In genomic region chr1:70628973-70629372, GRCh38 we compare ENCODE assay signal across 31 cellular contexts.
"Had no signal": no experiment of that assay in that cellular context is flagged by ENCODE, and none has a peak within 500 bp of the region (broad histone marks: within the 10 kb centered on the region; RNA-seq: fewer than 3 reads in every experiment).

No MANE protein-coding gene starts in this region.

- H3K4me3 Mint-ChIP-seq: activated CD4-positive, alpha-beta memory T cell treated with anti-CD3 and anti-CD28 coated beads for 36 hours; activated CD4-positive, alpha-beta T cell treated with anti-CD3 and anti-CD28 coated beads, Interleukin-2, amount 10 ng/mL, durations not matched to agents 24 days and 14 days; activated T-cell treated with anti-CD3 and anti-CD28 coated beads, Interleukin-2, amount 50 U/mL, for 24 hours; naive B cell; nephron progenitor cell; stimulated activated effector memory CD8-positive, alpha-beta T cell treated with anti-CD3 and anti-CD28 coated beads, Interleukin-12 subunit alpha, Interleukin-12 subunit beta, amount 100 ng/mL, for 72 hours; stimulated activated naive CD8-positive, alpha-beta T cell treated with anti-CD3 and anti-CD28 coated beads, Interleukin-15, Interleukin-2, amounts not matched to agents 100 ng/mL and 50 ng/mL, for 24 hours; type B pancreatic cell had no signal

- H3K9me3 ChIP-seq: gastroesophageal sphincter, neutrophil, vagina had no signal

- H3K4me1 ChIP-seq: gastroesophageal sphincter, vagina had no signal

- H3K4me1 Mint-ChIP-seq: activated CD4-positive, alpha-beta T cell treated with anti-CD3 and anti-CD28 coated beads, Interleukin-2, amount 10 ng/mL, durations not matched to agents 24 days and 14 days; naive B cell; nephron progenitor cell; stimulated activated effector memory CD8-positive, alpha-beta T cell treated with anti-CD3 and anti-CD28 coated beads, Interleukin-12 subunit alpha, Interleukin-12 subunit beta, amount 100 ng/mL, for 72 hours had no signal

- H3K36me3 Mint-ChIP-seq: activated CD4-positive, alpha-beta memory T cell treated with anti-CD3 and anti-CD28 coated beads for 36 hours; naive B cell; stimulated activated effector memory CD8-positive, alpha-beta T cell treated with anti-CD3 and anti-CD28 coated beads, Interleukin-12 subunit alpha, Interleukin-12 subunit beta, amount 100 ng/mL, for 72 hours; type B pancreatic cell had no signal

- H3K36me3 ChIP-seq: brain microvascular endothelial cell, gastroesophageal sphincter, neutrophil, vagina had no signal

- H3K9me3 Mint-ChIP-seq: activated CD4-positive, alpha-beta T cell treated with anti-CD3 and anti-CD28 coated beads, Interleukin-2, amount 10 ng/mL, durations not matched to agents 24 days and 14 days; activated T-cell treated with anti-CD3 and anti-CD28 coated beads, Interleukin-2, amount 50 U/mL, for 24 hours; stimulated activated naive CD8-positive, alpha-beta T cell treated with anti-CD3 and anti-CD28 coated beads, Interleukin-15, Interleukin-2, amounts not matched to agents 100 ng/mL and 50 ng/mL, for 24 hours; type B pancreatic cell had no signal

- H3K27ac Mint-ChIP-seq: activated CD4-positive, alpha-beta memory T cell treated with anti-CD3 and anti-CD28 coated beads for 36 hours; activated CD4-positive, alpha-beta T cell treated with anti-CD3 and anti-CD28 coated beads, Interleukin-2, amount 10 ng/mL, durations not matched to agents 24 days and 14 days; activated T-cell treated with anti-CD3 and anti-CD28 coated beads, Interleukin-2, amount 50 U/mL, for 24 hours; naive B cell; nephron progenitor cell; progenitor cell of endocrine pancreas; stimulated activated effector memory CD8-positive, alpha-beta T cell treated with anti-CD3 and anti-CD28 coated beads, Interleukin-12 subunit alpha, Interleukin-12 subunit beta, amount 100 ng/mL, for 72 hours; stimulated activated naive CD8-positive, alpha-beta T cell treated with anti-CD3 and anti-CD28 coated beads, Interleukin-15, Interleukin-2, amounts not matched to agents 100 ng/mL and 50 ng/mL, for 24 hours; type B pancreatic cell had no signal

- H3K27me3 ChIP-seq: brain microvascular endothelial cell, dorsolateral prefrontal cortex, gastroesophageal sphincter, neutrophil, vagina had no signal

- H3K27ac ChIP-seq: brain microvascular endothelial cell, coronary artery, gastroesophageal sphincter, neutrophil, skin epidermis, vagina had no signal

- DNase-seq: activated CD4-positive, alpha-beta memory T cell treated with anti-CD3 and anti-CD28 coated beads for 36 hours; activated CD4-positive, alpha-beta T cell treated with anti-CD3 and anti-CD28 coated beads, Interleukin-2, amount 10 ng/mL, durations not matched to agents 24 days and 14 days; activated CD8-positive, alpha-beta memory T cell treated with anti-CD3 and anti-CD28 coated beads, Interleukin-2, amount 50 U/mL, for 48 hours; activated gamma-delta T cell treated with Interleukin-2 at 50 U/mL for 16 hours; activated naive CD4-positive, alpha-beta T cell treated with anti-CD3 and anti-CD28 coated beads, Interleukin-2, amount 50 U/mL, for 16 hours; activated T-cell treated with anti-CD3 and anti-CD28 coated beads, Interleukin-2, amount 50 U/mL, for 24 hours; amniotic stem cell; brain microvascular endothelial cell; effector memory CD4-positive, alpha-beta T cell; erythroblast; head of caudate nucleus; hippocampal formation; left cardiac atrium; mammary epithelial cell; naive B cell; nephron progenitor cell; stimulated activated CD4-positive, alpha-beta T cell treated with anti-CD3 and anti-CD28 coated beads, Interleukin-4, amount 100 ng/mL, for 24 hours; substantia nigra had no signal

- H3K27me3 Mint-ChIP-seq: activated CD4-positive, alpha-beta memory T cell treated with anti-CD3 and anti-CD28 coated beads for 36 hours; activated CD4-positive, alpha-beta T cell treated with anti-CD3 and anti-CD28 coated beads, Interleukin-2, amount 10 ng/mL, durations not matched to agents 24 days and 14 days; activated T-cell treated with anti-CD3 and anti-CD28 coated beads, Interleukin-2, amount 50 U/mL, for 24 hours; naive B cell; progenitor cell of endocrine pancreas; stimulated activated naive CD8-positive, alpha-beta T cell treated with anti-CD3 and anti-CD28 coated beads, Interleukin-15, Interleukin-2, amounts not matched to agents 100 ng/mL and 50 ng/mL, for 24 hours; type B pancreatic cell had no signal

- H3K4me3 ChIP-seq: coronary artery, dorsolateral prefrontal cortex, gastroesophageal sphincter, skin epidermis, vagina had no signal

- ATAC-seq: gastroesophageal sphincter, left cardiac atrium, sciatic nerve had no signal

- FAIRE-seq: astrocyte, keratinocyte had no signal
